8 cellular contexts compared by ENCODE assay signal in genomic region chr1:235327559-235328270, GRCh38.
DNase-seq lines count a peak whose midpoint lies in the region; ATAC-seq and TF ChIP-seq lines count a peak whose summit lies in the region.

Gene ARID4B (minus strand): TSS chr1:235328179. CDS start chr1:235326919, 1,260 bp downstream.

- DNase-seq in GM03348 (ENCODE audit: low spot score), result peak; percentile 95
- DNase-seq in activated T-cell treated with anti-CD3 and anti-CD28 coated beads for 4 hours, result peak; percentile 33
- DNase-seq in foreskin fibroblast, result no peak
- no peak for DNase-seq in middle frontal gyrus (ENCODE audit: extremely low spot score, low spot score)
- no peak for DNase-seq in OCI-M2 (lab: John Stamatoyannopoulos, UW; ENCODE audit: unreplicated experiment)

- H3K36me3 ChIP-seq in KOPT-K1 (ENCODE audit: insufficient read depth, low read length) (peaks cover 38% of the 10 kb centered on the region), neutrophil (no peaks in the 10 kb centered on the region)

- H3K4me3 ChIP-seq in foreskin fibroblast (ENCODE audit: low read depth in 1 of 2, low read length in 2 of 2) (peak within 1 kb of the TSS; percentile 94 to 95), neutrophil (ENCODE audit: low read depth in 1 of 2, low read length in 1 of 2) (peak within 1 kb of the TSS; percentile 96 to 97)

- TF ChIP-seq CTCF in foreskin fibroblast (IDR thresholded peaks at IDR 0.05; ENCODE audit: low read depth, low read length) (no peak), neutrophil (IDR thresholded peaks at IDR 0.05) (no peak)

- H3K9me3 ChIP-seq in KOPT-K1 (ENCODE audit: insufficient read depth, low read length, poor library complexity, severe bottlenecking) (no peaks in the 10 kb centered on the region), neutrophil (no peaks in the 10 kb centered on the region)

- H3K27ac ChIP-seq in KOPT-K1 (ENCODE audit: low read depth, low read length, poor library complexity, severe bottlenecking), result peak within 1 kb of the TSS; percentile 87
- H3K27ac ChIP-seq in neutrophil, result peak within 1 kb of the TSS; percentile 97

- peak; percentile 4 for ATAC-seq in GM21576 (IDR thresholded peaks at IDR 0.05; ENCODE audit: unreplicated experiment)

- H3K4me1 ChIP-seq in neutrophil (ENCODE audit: control insufficient read depth in 1 of 2, insufficient read depth in 1 of 2, low read depth in 1 of 2, low read length in 1 of 2), result peaks cover 62 to 67% of the 10 kb centered on the region in 2 experiments

- H3K27me3 ChIP-seq in neutrophil, result no peaks in the 10 kb centered on the region

Comparison
In these comparisons a context has a peak if more than half of its experiments do, and no peak if none do; other contexts are left out.
1. DNase-seq: peak in GM03348 (single experiment) and activated T-cell treated with anti-CD3 and anti-CD28 coated beads for 4 hours (single experiment); none in foreskin fibroblast (0 of 2), middle frontal gyrus (single experiment) and OCI-M2 (single experiment).